In genomic region chr17:81487487-81488275, GRCh38 we compare ENCODE assay signal across 7 cellular contexts. TPM values are rescaled to one million over a fixed set of nuclear protein-coding genes. Genes with fewer than 3 reads are reported as not detected.
DNase-seq lines count a peak whose midpoint lies in the region; ATAC-seq, FAIRE-seq and TF ChIP-seq lines count a peak whose summit lies in the region.

No MANE protein-coding gene starts in this region.

- WGBS in prostate gland, result 7% methylated on average over 51 of the region's 87 CpGs

- H3K27me3 ChIP-seq in right atrium auricular region (no peaks in the 10 kb centered on the region), prostate gland (replicated peaks; ENCODE audit: insufficient read depth) (no peaks in the 10 kb centered on the region)

- peak; percentile 57 for ATAC-seq in GM18511 (IDR thresholded peaks at IDR 0.05; ENCODE audit: unreplicated experiment)

- H3K36me3 ChIP-seq in right atrium auricular region (no peaks in the 10 kb centered on the region), prostate gland (no peaks in the 10 kb centered on the region)

- peak overlapping the region; percentile 81 to 87 for H3K27ac ChIP-seq in right atrium auricular region
- H3K27ac ChIP-seq in prostate gland, result peak overlapping the region; percentile 71 to 81

- H3K9me3 ChIP-seq in right atrium auricular region, result no peaks in the 10 kb centered on the region
- H3K9me3 ChIP-seq in prostate gland, result no peaks in the 10 kb centered on the region

- TF ChIP-seq POLR2A in prostate gland (IDR thresholded peaks at IDR 0.05), result peak; percentile 69

- H3K4me3 ChIP-seq in right atrium auricular region (peak overlapping the region; percentile 58 to 74), prostate gland (peak overlapping the region; percentile 55 to 56)

- intact Hi-C loops in prostate gland (cut with DNase I), result no loop called here

- DNase-seq in Kasumi-1 (lab: John Stamatoyannopoulos, UW) (peak; percentile 35 to 60), SW480 (ENCODE audit: low spot score) (peak; percentile 50), amniotic epithelial cell (ENCODE audit: low read depth) (peak; percentile 52), right atrium auricular region (ENCODE audit: low spot score) (no peak), prostate gland (ENCODE audit: low spot score) (peak; percentile 68), urothelium cell line (ENCODE audit: low spot score) (peak; percentile 100)

- peak; percentile 40 for FAIRE-seq in urothelium cell line (lab: Jason Lieb, UNC)

- no peak for TF ChIP-seq CTCF in right atrium auricular region (IDR thresholded peaks at IDR 0.05)
- TF ChIP-seq CTCF in prostate gland (IDR thresholded peaks at IDR 0.05), result peak in 1 of 4 experiments; percentile 24

- peaks cover 0 to 49% of the 10 kb centered on the region in 2 donors for H3K4me1 ChIP-seq in right atrium auricular region
- peaks cover 9% of the 10 kb centered on the region for H3K4me1 ChIP-seq in prostate gland (replicated peaks)

RNA-seq across cellular contexts. Expression of gene ACTG1, which starts 24.9 kb away (rescaled TPM):
- 1,000 to 10,000 TPM; 1,076 to 1,610 TPM for total RNA-seq in right atrium auricular region
- total RNA-seq in prostate gland, result 1,000 to 10,000 TPM; 2,438 to 3,181 TPM

RNA-seq across cellular contexts. Expression of gene FSCN2, which starts 40.5 kb away (rescaled TPM):
- under 1 TPM; 0.63 to 0.74 TPM for total RNA-seq in right atrium auricular region
- total RNA-seq in prostate gland, result 1 to 10 TPM; 3.1 to 5.6 TPM
